16 cellular contexts compared by ENCODE assay signal in the genomic region with DNA sequence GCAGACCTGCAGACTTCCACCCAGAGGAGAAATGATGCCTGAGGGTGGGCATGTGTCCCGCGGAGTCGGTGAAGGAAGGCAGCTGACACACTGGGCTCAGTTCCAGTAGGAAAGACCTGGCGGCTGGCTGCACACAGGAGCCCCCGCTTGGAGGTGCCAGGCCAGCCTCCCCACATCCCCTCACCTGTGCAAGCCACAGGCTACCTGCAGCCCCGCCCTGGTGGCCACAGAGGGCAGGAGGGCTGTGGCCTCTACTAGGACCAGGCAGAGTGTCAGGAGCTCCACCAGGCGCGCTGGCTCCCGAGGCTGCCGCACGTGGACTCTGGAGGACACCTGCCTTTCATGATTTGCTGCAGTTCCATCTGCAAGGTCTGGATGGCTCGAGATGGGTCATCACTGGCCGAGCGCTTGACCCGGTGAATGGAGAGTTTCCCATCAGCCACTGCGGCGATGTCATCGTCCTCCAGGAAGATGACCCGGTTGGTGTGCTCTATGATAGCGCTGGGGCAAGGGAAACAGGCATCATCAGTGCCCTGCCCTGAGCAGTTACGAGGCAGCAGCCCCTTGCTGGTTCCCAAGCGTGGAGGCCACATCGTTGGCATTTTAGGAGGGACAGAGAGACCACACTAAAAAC. TPM values are rescaled to one million over a fixed set of nuclear protein-coding genes. Genes with fewer than 3 reads are reported as not detected.
DNase-seq lines count a peak whose midpoint lies in the region; ATAC-seq, FAIRE-seq and TF ChIP-seq lines count a peak whose summit lies in the region.
"Had no signal": no experiment of that assay in that cellular context is flagged by ENCODE, and none has a peak within 500 bp of the region (broad histone marks: within the 10 kb centered on the region; RNA-seq: fewer than 3 reads in every experiment).

No MANE protein-coding gene starts in this region.

- peak overlapping the region; percentile 13 for H2AK5ac ChIP-seq in neuronal stem cell (ENCODE audit: low read depth, low read length)

- no peak for FAIRE-seq in K562 (lab: Jason Lieb, UNC)
- FAIRE-seq: H54 had no signal

- no peaks in the 10 kb centered on the region for H3K4me1 Mint-ChIP-seq in osteocyte (ENCODE audit: unreplicated experiment)
- H3K4me1 Mint-ChIP-seq: CD14-positive monocyte had no signal

- peak overlapping the region; percentile 91 for H3K14ac ChIP-seq in neuronal stem cell (ENCODE audit: low read length)

- intact Hi-C loops in Right ventricle myocardium superior (cut with DNase I): no loop called here
- intact Hi-C loops in K562 (cut with micrococcal nuclease): no loop called here

- CTCF ChIA-PET in K562 (lab: Yijun Ruan, JAX; ENCODE audit: low intra/inter-chr PET ratio): no interaction called here

- no peaks in the 10 kb centered on the region for H3K27me3 Mint-ChIP-seq in osteocyte (ENCODE audit: unreplicated experiment)

- DNase-seq in Right ventricle myocardium superior (peak; percentile 37), right atrium auricular region (ENCODE audit: low spot score) (no peak), H7 (peak; percentile 42), K562 (ENCODE audit: extremely low read depth in 1 of 4, low spot score in 3 of 4) (no peak), neuronal stem cell (ENCODE audit: low spot score) (no peak), SHP77 (lab: John Stamatoyannopoulos, UW) (no peak), osteocyte (ENCODE audit: extremely low spot score, unreplicated experiment) (no peak)
- DNase-seq: 8988T; CD4-positive, alpha-beta memory T cell; DMS153; DMS79; GDM1 had no signal

- H4K91ac ChIP-seq in neuronal stem cell (ENCODE audit: low read depth, low read length, poor library complexity): no peak overlapping the region

- H3K9me3 ChIP-seq in right atrium auricular region: no peaks in the 10 kb centered on the region
- no peaks in the 10 kb centered on the region for H3K9me3 ChIP-seq in K562 (replicated peaks; ENCODE audit: control insufficient read depth, insufficient read depth, low read depth, low read length)
- peaks cover 0 to 2% of the 10 kb centered on the region in 2 donors for H3K9me3 ChIP-seq in neuronal stem cell (replicated peaks in 1 of 2; ENCODE audit: control insufficient read depth in 2 of 2, insufficient read depth in 1 of 2, low read depth in 1 of 2, low read length in 2 of 2)

- H3K79me2 ChIP-seq in K562 (ENCODE audit: control insufficient read depth, insufficient read depth, low read length): no peaks in the 10 kb centered on the region

- H3K23ac ChIP-seq in neuronal stem cell (ENCODE audit: low read depth, low read length, poor library complexity): peak overlapping the region; percentile 63

- POLR2A ChIA-PET in K562 (lab: Yijun Ruan, JAX): no interaction called here

- no peak overlapping the region for H2BK12ac ChIP-seq in neuronal stem cell (ENCODE audit: low read length)

- H3K4me3 Mint-ChIP-seq in osteocyte (ENCODE audit: unreplicated experiment): no peak overlapping the region
- H3K4me3 Mint-ChIP-seq: CD14-positive monocyte; CD4-positive, alpha-beta memory T cell had no signal

- TF ChIP-seq RAD21 in K562 (CRISPR knock-in tag; conservative IDR thresholded peaks at IDR 0.05 in 1 of 2, IDR thresholded peaks at IDR 0.05 in 1 of 2): no peak

- no peaks in the 10 kb centered on the region for H3K9me1 ChIP-seq in K562 (ENCODE audit: control insufficient read depth, insufficient read depth, low read length)

- no TSS peak for BruUV-seq in K562 (replicated peaks; lab: Mats Ljungman, UMichigan)

- in situ Hi-C loops in K562 (cut with MboI): no loop called here

- no peak for TF ChIP-seq EP300 in K562 (IDR thresholded peaks at IDR 0.05; ENCODE audit: low read length)

- H3K9ac ChIP-seq in K562 (ENCODE audit: insufficient read depth in 1 of 2, low read depth in 2 of 2, low read length in 2 of 2) (no peak overlapping the region), neuronal stem cell (ENCODE audit: low read depth, low read length, poor library complexity) (no peak overlapping the region)
- H3K9ac ChIP-seq: BLaER1 had no signal

- H4K8ac ChIP-seq in neuronal stem cell (ENCODE audit: low read depth, low read length): no peak overlapping the region

- H3K4me1 ChIP-seq in right atrium auricular region (no peaks in the 10 kb centered on the region), K562 (replicated peaks in 1 of 2; ENCODE audit: control insufficient read depth in 2 of 2, insufficient read depth in 2 of 2, low read length in 2 of 2) (peaks cover 0 to 4% of the 10 kb centered on the region in 2 experiments; a peak in 2 of 5 replicates), neuronal stem cell (ENCODE audit: control insufficient read depth in 2 of 2, insufficient read depth in 1 of 2, low read depth in 1 of 2, low read length in 2 of 2) (peaks cover 0 to 4% of the 10 kb centered on the region in 2 donors)
- H3K4me1 ChIP-seq: BLaER1 had no signal

- no peak overlapping the region for H3K4ac ChIP-seq in neuronal stem cell (ENCODE audit: low read length)

- H3K27ac ChIP-seq in right atrium auricular region (no peak overlapping the region), K562 (ENCODE audit: extremely low read depth, low read depth, low read length) (no peak overlapping the region), neuronal stem cell (replicated peaks; ENCODE audit: low read length) (no peak overlapping the region)
- H3K27ac ChIP-seq: BLaER1 had no signal

- TF ChIP-seq CTCF in right atrium auricular region (IDR thresholded peaks at IDR 0.05) (no peak), K562 (IDR thresholded peaks at IDR 0.05 in 2 of 3, conservative IDR thresholded peaks at IDR 0.05 in 1 of 3; ENCODE audit: insufficient read depth in 2 of 3, low read depth in 1 of 3, low read length in 3 of 3) (no peak), osteocyte (IDR thresholded peaks at IDR 0.05) (no peak)

- H3K36me3 ChIP-seq in right atrium auricular region (peaks cover 8% of the 10 kb centered on the region), H7 (replicated peaks; ENCODE audit: control insufficient read depth, insufficient read depth, low read length) (peaks cover 36% of the 10 kb centered on the region), K562 (ENCODE audit: control insufficient read depth, insufficient read depth, low read length) (no peaks in the 10 kb centered on the region), neuronal stem cell (replicated peaks in 1 of 2; ENCODE audit: control insufficient read depth in 2 of 2, insufficient read depth in 2 of 2, low read length in 2 of 2) (peaks cover 15 to 48% of the 10 kb centered on the region in 2 donors)
- H3K36me3 ChIP-seq: BLaER1 had no signal

- no peaks in the 10 kb centered on the region for H4K20me1 ChIP-seq in K562 (replicated peaks; ENCODE audit: control insufficient read depth, insufficient read depth, low read length)
- H4K20me1 ChIP-seq: BLaER1 had no signal

- no peak overlapping the region for H3K27ac Mint-ChIP-seq in osteocyte (ENCODE audit: unreplicated experiment)

- H3K4me2 ChIP-seq in K562 (ENCODE audit: insufficient read depth, low read length) (no peak overlapping the region), neuronal stem cell (ENCODE audit: insufficient read depth, low read length, poor library complexity, severe bottlenecking) (no peak overlapping the region)
- H3K4me2 ChIP-seq: BLaER1 had no signal

- H3K9me3 Mint-ChIP-seq in osteocyte (ENCODE audit: unreplicated experiment): no peaks in the 10 kb centered on the region
- H3K9me3 Mint-ChIP-seq: CD4-positive, alpha-beta memory T cell had no signal

- 14% methylated on average over 23 of the region's 23 CpGs for WGBS in K562 (ENCODE audit: insufficient coverage, low coverage, missing lambda C conversion rate)
- no CpG with 5 or more reads among the region's 23 CpGs for WGBS in neuronal stem cell (ENCODE audit: extremely low coverage in 2 of 2, insufficient read length in 2 of 2, insufficient replicate concordance in 1 of 2), 2 donors

- H2BK120ac ChIP-seq in neuronal stem cell (ENCODE audit: low read depth, low read length): no peak overlapping the region

- H2AFZ ChIP-seq in K562 (ENCODE audit: low read depth, low read length) (no peak overlapping the region), neuronal stem cell (ENCODE audit: low read length) (no peak overlapping the region)

- no peaks in the 10 kb centered on the region for H3K79me1 ChIP-seq in neuronal stem cell (ENCODE audit: low read depth, low read length)

- TF ChIP-seq POLR2A in K562 (conservative IDR thresholded peaks at IDR 0.05): no peak

- H3K36me3 Mint-ChIP-seq in osteocyte (ENCODE audit: unreplicated experiment): peaks cover 48% of the 10 kb centered on the region
- H3K36me3 Mint-ChIP-seq: CD14-positive monocyte; CD4-positive, alpha-beta memory T cell had no signal

- H2BK5ac ChIP-seq in neuronal stem cell (ENCODE audit: low read length): peak overlapping the region; percentile 22

- no peak overlapping the region for H3K4me3 ChIP-seq in right atrium auricular region
- H3K4me3 ChIP-seq in H7 (ENCODE audit: insufficient read depth, low read depth, low read length): no peak overlapping the region
- no peak overlapping the region for H3K4me3 ChIP-seq in K562
- peak overlapping the region in 1 of 2 donors; percentile 14 for H3K4me3 ChIP-seq in neuronal stem cell (ENCODE audit: low read length in 2 of 2)
- H3K4me3 ChIP-seq: BLaER1 had no signal

- H3K18ac ChIP-seq in neuronal stem cell (ENCODE audit: low read length): no peak overlapping the region

- H3K27me3 ChIP-seq in right atrium auricular region (no peaks in the 10 kb centered on the region), H7 (ENCODE audit: control insufficient read depth, insufficient read depth, low read length) (no peaks in the 10 kb centered on the region), K562 (ENCODE audit: control insufficient read depth in 2 of 2, insufficient read depth in 2 of 2, low read length in 2 of 2) (peaks cover 48 to 66% of the 10 kb centered on the region in 2 experiments), neuronal stem cell (ENCODE audit: control insufficient read depth in 3 of 3, insufficient read depth in 3 of 3, low read depth in 1 of 3, low read length in 3 of 3) (no peaks in the 10 kb centered on the region)
- H3K27me3 ChIP-seq: BLaER1 had no signal

- no peak overlapping the region for H2BK15ac ChIP-seq in neuronal stem cell (ENCODE audit: low read length)

- ATAC-seq in Right ventricle myocardium superior (ENCODE audit: poor library complexity) (no peak), K562 (no peak), GM19023 (IDR thresholded peaks at IDR 0.05; ENCODE audit: unreplicated experiment) (no peak)

RNA-seq across cellular contexts. Expression of gene MAPK9, which starts 26.7 kb away (rescaled TPM):
- total RNA-seq in Right ventricle myocardium superior: 42.4 TPM
- 10 to 100 TPM; 25.1 to 30.0 TPM for total RNA-seq in right atrium auricular region
- 28.5 and 43.8 TPM in 2 replicates for total RNA-seq in H7 (2014; rRNA removed; shearing (Covaris generic))
- 33.0 and 61.0 TPM in 2 replicates for total RNA-seq in K562 (2011; cell fraction: chromatin; rRNA removed; ENCODE audit: low replicate concordance)
- total RNA-seq in K562 (2011; cell fraction: nucleolus; rRNA removed): 15.0 and 19.6 TPM in 2 replicates
- total RNA-seq in K562 (2011; cell fraction: nucleoplasm; rRNA removed): 40.2 and 63.3 TPM in 2 replicates
- 23.3 and 24.7 TPM in 2 replicates for total RNA-seq in K562 (2014; rRNA removed)
- 32.3 and 33.8 TPM in 2 replicates for total RNA-seq in K562 (2014; rRNA removed; fragmentation: Illumina TruSeq; extraction: Trizol)
- 27.2 and 29.9 TPM in 2 replicates for total RNA-seq in K562 (2015; rRNA removed; fragmentation: Illumina TruSeq; extraction: Trizol)
- 37.1 and 38.0 TPM in 2 replicates for total RNA-seq in K562 (2021)
- polyA plus RNA-seq in K562 (2011; rRNA removed): 45.9 and 58.0 TPM in 2 replicates
- polyA plus RNA-seq in K562 (2011; cell fraction: cytosol; rRNA removed): 26.1 and 31.1 TPM in 2 replicates
- 25.6 and 26.5 TPM in 2 replicates for polyA plus RNA-seq in K562 (2011; cell fraction: nucleus; rRNA removed)
- 23.2 and 27.4 TPM in 2 replicates for polyA plus RNA-seq in K562 (2012)
- 32.3 and 43.1 TPM in 2 replicates for polyA plus RNA-seq in K562 (2014; fragmentation: Illumina TruSeq; extraction: Trizol)
- polyA plus RNA-seq in K562 (2014; fragmentation: Nextera tagmentation; extraction: Ambion mirVana): 1 to 10 TPM; 4.8 to 6.5 TPM
- 27.4 and 31.5 TPM in 2 replicates for polyA plus RNA-seq in K562 (2014; rRNA removed)
- 57.2 and 64.3 TPM in 2 replicates for polyA minus RNA-seq in K562 (2011; rRNA and poly(A)+ RNA removed)
- 22.5 and 24.7 TPM in 2 replicates for polyA minus RNA-seq in K562 (2011; cell fraction: cytosol; rRNA and poly(A)+ RNA removed)
- polyA minus RNA-seq in K562 (2011; cell fraction: nucleus; rRNA and poly(A)+ RNA removed): 17.5 and 23.8 TPM in 2 replicates
- polyA plus RNA-seq in neuronal stem cell (2013, experiment 1 of 2): 19.1 TPM
- polyA plus RNA-seq in neuronal stem cell (2013, experiment 2 of 2): 20.1 TPM
- total RNA-seq in osteocyte: 30.0 and 31.8 TPM in 2 replicates

RNA-seq across cellular contexts. Expression of gene GFPT2, which starts 34.6 kb away (rescaled TPM):
- total RNA-seq in Right ventricle myocardium superior (13.3 TPM), right atrium auricular region (10 to 100 TPM; 25.4 to 27.2 TPM), K562 (2014; rRNA removed) (not detected in 2 replicates), K562 (2014; rRNA removed; fragmentation: Illumina TruSeq; extraction: Trizol) (0.13 TPM in 1 of 2 replicates, not detected in the other), K562 (2015; rRNA removed; fragmentation: Illumina TruSeq; extraction: Trizol) (not detected in 2 replicates), K562 (2021) (0.07 and 0.09 TPM in 2 replicates), osteocyte (70.7 and 80.0 TPM in 2 replicates)
- total RNA-seq in H7 (2014; rRNA removed; shearing (Covaris generic)): 91.6 and 125 TPM in 2 replicates
- total RNA-seq in K562 (2011; cell fraction: chromatin; rRNA removed; ENCODE audit: low replicate concordance): 0.14 TPM in 1 of 2 replicates, not detected in the other
- total RNA-seq in K562 (2011; cell fraction: nucleolus; rRNA removed): 0.50 TPM in 1 of 2 replicates, not detected in the other
- not detected in 2 replicates for total RNA-seq in K562 (2011; cell fraction: nucleoplasm; rRNA removed)
- polyA plus RNA-seq in K562 (2011; rRNA removed) (0.14 TPM in 1 of 2 replicates, not detected in the other), K562 (2014; fragmentation: Illumina TruSeq; extraction: Trizol) (not detected in 2 replicates), K562 (2014; fragmentation: Nextera tagmentation; extraction: Ambion mirVana) (under 1 TPM in 1 of 2 experiments, not detected in 1; 0.08 TPM), K562 (2014; rRNA removed) (not detected in 2 replicates)
- polyA plus RNA-seq in K562 (2011; cell fraction: cytosol; rRNA removed): 0.01 and 0.07 TPM in 2 replicates
- 0.18 TPM in 1 of 2 replicates, not detected in the other for polyA plus RNA-seq in K562 (2011; cell fraction: nucleus; rRNA removed)
- 0.12 TPM in 1 of 2 replicates, not detected in the other for polyA plus RNA-seq in K562 (2012)
- polyA minus RNA-seq in K562 (2011; rRNA and poly(A)+ RNA removed): 0.39 TPM in 1 of 2 replicates, not detected in the other
- polyA minus RNA-seq in K562 (2011; cell fraction: cytosol; rRNA and poly(A)+ RNA removed): not detected in 2 replicates
- 0.54 TPM in 1 of 2 replicates, not detected in the other for polyA minus RNA-seq in K562 (2011; cell fraction: nucleus; rRNA and poly(A)+ RNA removed)
- 17.6 TPM for polyA plus RNA-seq in neuronal stem cell (2013, experiment 1 of 2)
- 16.4 TPM for polyA plus RNA-seq in neuronal stem cell (2013, experiment 2 of 2)
- polyA plus RNA-seq: CD14-positive monocyte had no signal

Comparison
In these comparisons a context has a peak if more than half of its experiments do, and no peak if none do; other contexts are left out.
1. DNase-seq: peak in Right ventricle myocardium superior (single experiment) and H7 (single experiment); none in right atrium auricular region (single experiment), K562 (0 of 4), neuronal stem cell (single experiment), SHP77 (0 of 2) and osteocyte (single experiment).